31 cellular contexts compared by ENCODE assay signal in the genomic region with DNA sequence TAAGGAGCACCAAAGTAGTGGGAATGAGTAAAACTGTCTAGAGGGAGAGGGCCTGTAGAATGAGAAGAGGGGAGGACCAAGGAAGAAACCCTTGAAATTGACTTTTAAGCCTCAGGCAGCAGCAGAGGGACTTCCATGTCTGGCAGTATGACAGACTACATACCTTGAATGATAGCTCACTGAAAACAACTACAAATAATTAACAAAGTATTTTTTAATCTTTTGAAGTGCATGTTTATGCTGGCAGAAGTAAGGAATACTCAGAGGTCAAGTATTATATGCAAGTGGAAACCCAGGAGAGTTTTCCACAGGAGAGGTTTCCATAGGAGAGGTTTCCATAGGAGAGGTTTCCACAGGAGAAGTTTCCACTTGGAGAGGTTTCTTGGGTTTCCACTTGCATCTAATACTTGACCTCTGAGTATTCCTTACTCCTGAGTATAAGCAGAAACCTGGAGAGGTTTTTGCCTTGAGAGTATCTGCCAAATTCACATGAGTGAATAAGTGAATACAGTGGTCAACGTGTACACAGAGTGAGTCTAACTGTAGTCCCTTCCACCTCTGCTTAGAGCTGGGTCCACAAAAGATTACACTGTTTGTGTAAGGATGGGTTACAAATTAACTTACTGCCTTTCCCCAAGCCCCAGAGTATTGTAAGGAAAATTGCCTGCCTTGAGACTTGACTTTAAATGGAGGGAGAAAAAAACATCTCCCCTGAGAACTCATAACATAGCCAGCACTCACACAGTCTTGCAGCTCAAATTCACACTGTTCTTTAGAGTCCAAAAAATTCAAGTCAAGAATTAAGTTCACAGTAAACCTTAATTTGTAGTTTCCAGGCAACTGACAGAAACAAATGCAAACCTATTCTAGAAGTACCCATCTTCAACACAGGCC. TPM values are rescaled to one million over a fixed set of nuclear protein-coding genes. Genes with fewer than 3 reads are reported as not detected.
DNase-seq lines count a peak whose midpoint lies in the region; ATAC-seq, FAIRE-seq and TF ChIP-seq lines count a peak whose summit lies in the region.
"Had no signal": no experiment of that assay in that cellular context is flagged by ENCODE, and none has a peak within 500 bp of the region (broad histone marks: within the 10 kb centered on the region; RNA-seq: fewer than 3 reads in every experiment).

No MANE protein-coding gene starts in this region.

- no peak overlapping the region for H3K9ac ChIP-seq in endodermal cell (ENCODE audit: extremely low read depth, low read length, poor library complexity, severe bottlenecking)

- H3K9me3 ChIP-seq in endodermal cell (ENCODE audit: control insufficient read depth, low read length) = peaks cover 4% of the 10 kb centered on the region
- H3K9me3 ChIP-seq in small intestine (ENCODE audit: control insufficient read depth, low read depth) = no peaks in the 10 kb centered on the region
- H3K9me3 ChIP-seq: left ventricle myocardium inferior, ovary, sigmoid colon, thyroid gland had no signal

- ATAC-seq in left lobe of liver (peak; percentile 95), GM21786 (IDR thresholded peaks at IDR 0.05; ENCODE audit: unreplicated experiment) (no peak)
- ATAC-seq: activated CD8-positive, alpha-beta memory T cell treated with anti-CD3 and anti-CD28 coated beads, Interleukin-2, amount 10 ng/mL, durations not matched to agents 7 days and 5 days; natural killer cell treated with Interleukin-12 subunit alpha and Interleukin-12 subunit beta and Interleukin-15 and Interleukin-18, amount 100 ng/mL, for 72 hours; stimulated activated naive CD8-positive, alpha-beta T cell treated with anti-CD3 and anti-CD28 coated beads, Interleukin-15, amount 100 ng/mL, for 72 hours had no signal

- no peak for TF ChIP-seq CTCF in endodermal cell (conservative IDR thresholded peaks at IDR 0.05)

- peaks cover 39% of the 10 kb centered on the region for H3K4me1 Mint-ChIP-seq in endodermal cell
- no peaks in the 10 kb centered on the region for H3K4me1 Mint-ChIP-seq in activated T-cell treated with anti-CD3 and anti-CD28 coated beads, Interleukin-2, amount 50 U/mL, for 24 hours (ENCODE audit: low read depth)
- H3K4me1 Mint-ChIP-seq: activated CD8-positive, alpha-beta memory T cell treated with anti-CD3 and anti-CD28 coated beads, Interleukin-2, amount 10 ng/mL, durations not matched to agents 7 days and 5 days; CD4-positive, CD25-positive, alpha-beta regulatory T cell; stimulated activated naive CD8-positive, alpha-beta T cell treated with anti-CD3 and anti-CD28 coated beads, Interleukin-15, amount 100 ng/mL, for 72 hours had no signal

- H3K27ac Mint-ChIP-seq in endodermal cell = no peak overlapping the region
- no peak overlapping the region for H3K27ac Mint-ChIP-seq in activated T-cell treated with anti-CD3 and anti-CD28 coated beads, Interleukin-2, amount 50 U/mL, for 24 hours
- H3K27ac Mint-ChIP-seq: activated CD8-positive, alpha-beta memory T cell treated with anti-CD3 and anti-CD28 coated beads, Interleukin-2, amount 10 ng/mL, durations not matched to agents 7 days and 5 days; activated T-helper 1 cell treated with anti-CD3 and anti-CD28 coated beads, Interleukin-12 subunit alpha, Interleukin-12 subunit beta, Interleukin-2, Interleukin-4 antibody, amounts not matched to agents 30 ng/mL and 10 ng/mL and 1 ng/mL, durations not matched to agents 14 hours and 24 hours and 36 hours; CD4-positive, CD25-positive, alpha-beta regulatory T cell; dendritic cell treated with granulocyte-macrophage colony-stimulating factor and Interleukin-4, amounts not matched to agents 40 ng/mL and 50 ng/mL, for 4 days; mesothelial cell of epicardium; natural killer cell treated with Interleukin-12 subunit alpha and Interleukin-12 subunit beta and Interleukin-15 and Interleukin-18, amount 100 ng/mL, for 72 hours; stimulated activated naive CD8-positive, alpha-beta T cell treated with anti-CD3 and anti-CD28 coated beads, Interleukin-15, amount 100 ng/mL, for 72 hours had no signal

- no peaks in the 10 kb centered on the region for H3K36me3 Mint-ChIP-seq in endodermal cell (ENCODE audit: low read depth)
- H3K36me3 Mint-ChIP-seq in activated T-cell treated with anti-CD3 and anti-CD28 coated beads, Interleukin-2, amount 50 U/mL, for 24 hours (ENCODE audit: low read depth) = no peaks in the 10 kb centered on the region
- H3K36me3 Mint-ChIP-seq: activated CD8-positive, alpha-beta memory T cell treated with anti-CD3 and anti-CD28 coated beads, Interleukin-2, amount 10 ng/mL, durations not matched to agents 7 days and 5 days; CD4-positive, CD25-positive, alpha-beta regulatory T cell had no signal

- no peak for FAIRE-seq in small intestine (lab: Jason Lieb, UNC)
- FAIRE-seq: endometrium, G401.6, HTR-8/SVneo had no signal

- 76% methylated on average over 1 of the region's 1 CpG; no CpG with 5 or more reads in 1 of the 2 experiments for WGBS in endodermal cell (ENCODE audit: insufficient coverage in 1 of 2, insufficient read length in 1 of 2), 2 experiments
- 5 to 60% (median 11%) methylated on average over 1 of the region's 1 CpG for WGBS in small intestine, 3 donors

- no peaks in the 10 kb centered on the region for H3K27me3 ChIP-seq in endodermal cell (ENCODE audit: control insufficient read depth, insufficient read depth, low read length, poor library complexity, severe bottlenecking)
- H3K27me3 ChIP-seq in small intestine (ENCODE audit: control insufficient read depth in 2 of 2, insufficient read depth in 2 of 2, low read length in 2 of 2) = no peaks in the 10 kb centered on the region
- H3K27me3 ChIP-seq: ovary, sigmoid colon, thyroid gland had no signal

- H3K9me3 Mint-ChIP-seq in endodermal cell = peaks cover 12% of the 10 kb centered on the region
- peaks cover 2% of the 10 kb centered on the region for H3K9me3 Mint-ChIP-seq in activated T-cell treated with anti-CD3 and anti-CD28 coated beads, Interleukin-2, amount 50 U/mL, for 24 hours

- DNase-seq in HT-29 (ENCODE audit: low spot score) = peak; percentile 62
- no peak for DNase-seq in endodermal cell
- DNase-seq in left lobe of liver (ENCODE audit: low spot score) = no peak
- DNase-seq in small intestine = peak; percentile 31
- DNase-seq in SHP77 (lab: John Stamatoyannopoulos, UW) = no peak
- no peak for DNase-seq in activated T-cell treated with anti-CD3 and anti-CD28 coated beads, Interleukin-2, amount 50 U/mL, for 24 hours
- DNase-seq: activated CD4-positive, alpha-beta T cell treated with anti-CD3 and anti-CD28 coated beads, Interleukin-2, amount 50 U/mL, for 1 hour; activated CD8-positive, alpha-beta memory T cell treated with anti-CD3 and anti-CD28 coated beads, Interleukin-2, amount 10 ng/mL, durations not matched to agents 7 days and 5 days; activated naive CD4-positive, alpha-beta T cell treated with anti-CD3 and anti-CD28 coated beads, Interleukin-2, amount 50 U/mL, for 16 hours; caudate nucleus; CD4-positive, CD25-positive, alpha-beta regulatory T cell; DMS 273 treated with DMSO at 0.1 percent for 48 hours; glutamatergic neuron; GOT3; Karpas-422; left ventricle myocardium inferior; NCI-H69; ovary; sigmoid colon; stimulated activated CD4-positive, alpha-beta T cell treated with anti-CD3 and anti-CD28 coated beads, Interleukin-15, amount 100 ng/mL, for 24 hours; stimulated activated naive CD8-positive, alpha-beta T cell treated with anti-CD3 and anti-CD28 coated beads, Interleukin-15, amount 100 ng/mL, for 72 hours; thyroid gland; WERI-Rb-1 had no signal

- H3K36me3 ChIP-seq in endodermal cell (ENCODE audit: control insufficient read depth, insufficient read depth, low read length) (no peaks in the 10 kb centered on the region), small intestine (ENCODE audit: control insufficient read depth in 2 of 2, insufficient read depth in 2 of 2, low read length in 2 of 2) (no peaks in the 10 kb centered on the region)
- H3K36me3 ChIP-seq: left ventricle myocardium inferior, ovary, sigmoid colon, thyroid gland, WERI-Rb-1 had no signal

- H3K27ac ChIP-seq in endodermal cell (ENCODE audit: low read depth, low read length) (no peak overlapping the region), small intestine (ENCODE audit: low read depth in 1 of 2, low read length in 1 of 2) (no peak overlapping the region)
- H3K27ac ChIP-seq: left ventricle myocardium inferior, ovary, sigmoid colon, thyroid gland, WERI-Rb-1 had no signal

- H3K4me1 ChIP-seq in endodermal cell (ENCODE audit: control insufficient read depth, insufficient read depth, low read length) = peaks cover 11% of the 10 kb centered on the region
- H3K4me1 ChIP-seq in small intestine (ENCODE audit: control insufficient read depth in 2 of 2, insufficient read depth in 1 of 2, low read depth in 1 of 2, low read length in 1 of 2) = peaks cover 3 to 4% of the 10 kb centered on the region in 2 donors
- H3K4me1 ChIP-seq: left ventricle myocardium inferior, thyroid gland had no signal

- H3K4me3 ChIP-seq in endodermal cell (ENCODE audit: low read length) = peak overlapping the region; percentile 59
- no peak overlapping the region for H3K4me3 ChIP-seq in small intestine (ENCODE audit: low read depth in 1 of 2, low read length in 2 of 2)
- H3K4me3 ChIP-seq: left ventricle myocardium inferior, ovary, sigmoid colon, thyroid gland had no signal

- no peak overlapping the region for H3K4me3 Mint-ChIP-seq in endodermal cell
- H3K4me3 Mint-ChIP-seq in activated T-cell treated with anti-CD3 and anti-CD28 coated beads, Interleukin-2, amount 50 U/mL, for 24 hours = no peak overlapping the region
- H3K4me3 Mint-ChIP-seq: activated CD8-positive, alpha-beta memory T cell treated with anti-CD3 and anti-CD28 coated beads, Interleukin-2, amount 10 ng/mL, durations not matched to agents 7 days and 5 days; activated T-helper 1 cell treated with anti-CD3 and anti-CD28 coated beads, Interleukin-12 subunit alpha, Interleukin-12 subunit beta, Interleukin-2, Interleukin-4 antibody, amounts not matched to agents 30 ng/mL and 10 ng/mL and 1 ng/mL, durations not matched to agents 14 hours and 24 hours and 36 hours; CD4-positive, CD25-positive, alpha-beta regulatory T cell; dendritic cell treated with granulocyte-macrophage colony-stimulating factor and Interleukin-4, amounts not matched to agents 40 ng/mL and 50 ng/mL, for 4 days; mesothelial cell of epicardium; natural killer cell treated with Interleukin-12 subunit alpha and Interleukin-12 subunit beta and Interleukin-15 and Interleukin-18, amount 100 ng/mL, for 72 hours; stimulated activated naive CD8-positive, alpha-beta T cell treated with anti-CD3 and anti-CD28 coated beads, Interleukin-15, amount 100 ng/mL, for 72 hours had no signal

- H3K27me3 Mint-ChIP-seq in endodermal cell (ENCODE audit: insufficient read depth) = no peaks in the 10 kb centered on the region
- H3K27me3 Mint-ChIP-seq in activated T-cell treated with anti-CD3 and anti-CD28 coated beads, Interleukin-2, amount 50 U/mL, for 24 hours = peaks cover 10% of the 10 kb centered on the region
- H3K27me3 Mint-ChIP-seq: dendritic cell treated with granulocyte-macrophage colony-stimulating factor and Interleukin-4, amounts not matched to agents 40 ng/mL and 50 ng/mL, for 4 days had no signal

RNA-seq across cellular contexts. Expression of a gene that starts 34.1 kb away (rescaled TPM):
- total RNA-seq in HT-29 (2014; rRNA removed; shearing (Covaris generic)) = 0.56 and 1.7 TPM in 2 replicates
- total RNA-seq in endodermal cell = 1 to 10 TPM; 1.8 to 2.0 TPM
- 3.0 TPM for polyA plus RNA-seq in endodermal cell (2013, experiment 1 of 2)
- 3.1 TPM for polyA plus RNA-seq in endodermal cell (2013, experiment 2 of 2)
- 0.50 TPM for total RNA-seq in left lobe of liver
- polyA plus RNA-seq in small intestine = 1 to 10 TPM in 1 of 3 donors, not detected in 2; 1.2 TPM
- total RNA-seq: CD4-positive, CD25-positive, alpha-beta regulatory T cell had no signal
- polyA plus RNA-seq: CD4-positive, CD25-positive, alpha-beta regulatory T cell had no signal

Comparison
In these comparisons a context has a peak if more than half of its experiments do, and no peak if none do; other contexts are left out.
1. DNase-seq: peak in HT-29 (single experiment) and small intestine (single experiment); none in endodermal cell (single experiment), left lobe of liver (single experiment), SHP77 (0 of 2) and activated T-cell treated with anti-CD3 and anti-CD28 coated beads, Interleukin-2, amount 50 U/mL, for 24 hours (single experiment).